ENCODE assay signal across 8 cellular contexts in the genomic region with DNA sequence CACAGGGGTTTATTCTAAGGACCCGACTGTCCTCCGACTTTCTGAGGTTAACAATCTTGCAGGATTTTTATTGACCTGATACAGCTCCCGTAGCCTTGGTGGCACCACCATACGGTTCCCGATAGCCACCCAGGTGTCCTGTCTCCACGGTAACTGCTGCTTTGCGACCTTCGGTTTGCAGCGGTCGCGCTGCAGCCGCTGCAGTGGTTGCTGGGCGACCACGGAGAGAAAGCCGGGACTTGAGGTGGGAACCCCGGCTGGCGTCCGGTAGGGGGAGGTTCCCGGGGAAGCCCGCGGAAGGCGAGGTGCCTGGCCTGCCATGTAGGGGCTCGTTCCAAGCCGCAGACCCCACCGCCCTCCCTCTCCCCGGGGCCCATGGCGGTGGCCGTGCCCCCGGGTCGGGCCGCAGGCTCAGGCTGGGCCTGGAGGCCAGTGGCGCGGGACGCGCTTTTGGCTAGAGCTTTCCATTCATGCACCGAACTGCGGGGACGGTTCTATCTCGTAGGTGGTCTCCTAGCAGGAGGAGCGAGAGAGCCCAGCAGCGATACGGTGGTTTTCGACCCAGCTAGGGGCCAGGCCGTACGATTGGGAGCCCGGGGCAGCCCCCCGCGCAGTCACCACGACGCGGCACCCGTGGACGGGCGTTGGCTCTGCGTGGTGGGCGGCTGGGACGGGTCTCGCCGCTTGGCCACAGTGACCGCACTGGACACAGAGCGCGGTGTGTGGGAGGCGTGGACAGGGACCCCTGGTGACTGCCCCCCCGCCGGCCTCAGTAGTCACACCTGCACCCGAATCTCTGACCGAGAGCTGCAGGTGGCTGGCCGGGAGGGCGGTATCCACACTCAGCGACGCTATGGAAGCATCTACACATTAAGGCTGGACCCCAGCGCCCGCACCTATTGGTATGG. TPM values are rescaled to one million over a fixed set of nuclear protein-coding genes. Genes with fewer than 3 reads are reported as not detected.
DNase-seq lines count a peak whose midpoint lies in the region; ATAC-seq and TF ChIP-seq lines count a peak whose summit lies in the region.

A gene with protein sequence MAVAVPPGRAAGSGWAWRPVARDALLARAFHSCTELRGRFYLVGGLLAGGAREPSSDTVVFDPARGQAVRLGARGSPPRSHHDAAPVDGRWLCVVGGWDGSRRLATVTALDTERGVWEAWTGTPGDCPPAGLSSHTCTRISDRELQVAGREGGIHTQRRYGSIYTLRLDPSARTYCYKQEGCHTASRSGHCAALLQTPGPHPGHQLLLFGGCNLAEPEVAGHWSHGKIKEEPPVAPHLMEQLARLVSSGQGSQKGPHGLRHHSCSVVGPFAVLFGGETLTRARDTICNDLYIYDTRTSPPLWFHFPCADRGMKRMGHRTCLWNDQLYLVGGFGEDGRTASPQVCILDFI (plus strand): TSS at position 201 of the 908 bp plus-strand sequence. CDS start 175 bp downstream, at position 376.

- intact Hi-C loops in A673 (cut with micrococcal nuclease; ENCODE audit: unreplicated experiment), result loop anchor here (10.0 kb wide), 1 partner anchor 374 kb away; no protein-coding TSS in a partner anchor
- intact Hi-C loops in esophagus muscularis mucosa (cut with DNase I), result loop anchor here (5.0 kb wide), 3 partner anchors 51 to 371 kb away; partner anchors contain the start of gene USF1

- POLR2A ChIA-PET in A673 (lab: Charles Lee; ENCODE audit: low non-redundant PET), result interaction anchor here (0.6 kb wide), 2 partner anchors 53 to 94 kb away, joined by 4 to 6 read pairs; partner anchors contain the start of gene USF1

- H3K9me3 Mint-ChIP-seq in activated T-cell treated with anti-CD3 and anti-CD28 coated beads, Interleukin-2, amount 50 U/mL, for 72 hours, result no peaks in the 10 kb centered on the region
- H3K9me3 Mint-ChIP-seq in stimulated activated memory B cell treated with anti-CD40 and anti-IgM and Interleukin-4, amounts not matched to agents 10 μg/mL and 1 μg/mL and 100 μg/mL, for 72 hours, result no peaks in the 10 kb centered on the region

- no peak for TF ChIP-seq CTCF in A673 (conservative IDR thresholded peaks at IDR 0.05; ENCODE audit: low read depth, low read length)
- TF ChIP-seq CTCF in esophagus muscularis mucosa (IDR thresholded peaks at IDR 0.05), result peak in 1 of 3 experiments; percentile 19

- no TSS peak for BruUV-seq in A673 (replicated peaks; lab: Mats Ljungman, UMichigan)

- CTCF ChIA-PET in A673 (lab: Charles Lee), result interaction anchor here (0.6 to 1.7 kb wide), 13 partner anchors 14 to 127 kb away, joined by 3 to 17 read pairs (median 3); partner anchors contain the start of genes TOMM40L and USF1

- H3K36me3 Mint-ChIP-seq in activated T-cell treated with anti-CD3 and anti-CD28 coated beads, Interleukin-2, amount 50 U/mL, for 72 hours (ENCODE audit: insufficient read depth in 2 of 2), result peaks cover 5 to 7% of the 10 kb centered on the region in 2 donors
- H3K36me3 Mint-ChIP-seq in stimulated activated memory B cell treated with anti-CD40 and anti-IgM and Interleukin-4, amounts not matched to agents 10 μg/mL and 1 μg/mL and 100 μg/mL, for 72 hours, result peaks cover 7% of the 10 kb centered on the region

- H3K4me3 Mint-ChIP-seq in activated T-cell treated with anti-CD3 and anti-CD28 coated beads, Interleukin-2, amount 50 U/mL, for 72 hours, result peak within 1 kb of the TSS; percentile 90 to 91
- peak within 1 kb of the TSS; percentile 89 for H3K4me3 Mint-ChIP-seq in stimulated activated memory B cell treated with anti-CD40 and anti-IgM and Interleukin-4, amounts not matched to agents 10 μg/mL and 1 μg/mL and 100 μg/mL, for 72 hours

- 23% methylated on average over 4 of the region's 73 CpGs for WGBS in esophagus muscularis mucosa

- H3K9me3 ChIP-seq in A673 (ENCODE audit: low read depth, low read length, poor library complexity, severe bottlenecking) (no peaks in the 10 kb centered on the region), esophagus muscularis mucosa (no peaks in the 10 kb centered on the region), muscle layer of colon (ENCODE audit: low read length) (no peaks in the 10 kb centered on the region)

- peak within 1 kb of the TSS; percentile 66 for H3K4me3 ChIP-seq in A673 (ENCODE audit: low read depth, low read length, poor library complexity, severe bottlenecking)
- peak within 1 kb of the TSS; percentile 68 to 79 (median 78) for H3K4me3 ChIP-seq in esophagus muscularis mucosa
- peak within 1 kb of the TSS; percentile 58 to 91 for H3K4me3 ChIP-seq in muscle layer of colon (ENCODE audit: low read depth in 1 of 2, low read length in 2 of 2)

- TF ChIP-seq EP300 in esophagus muscularis mucosa (IDR thresholded peaks at IDR 0.05), result no peak

- H3K9ac ChIP-seq in muscle layer of colon (ENCODE audit: low read length), result peak within 1 kb of the TSS; percentile 27

- peaks cover 40% of the 10 kb centered on the region for H3K4me1 Mint-ChIP-seq in activated T-cell treated with anti-CD3 and anti-CD28 coated beads, Interleukin-2, amount 50 U/mL, for 72 hours (ENCODE audit: low read depth)
- H3K4me1 Mint-ChIP-seq in stimulated activated memory B cell treated with anti-CD40 and anti-IgM and Interleukin-4, amounts not matched to agents 10 μg/mL and 1 μg/mL and 100 μg/mL, for 72 hours, result peaks cover 45% of the 10 kb centered on the region

- H3K27me3 ChIP-seq in A673 (replicated peaks; ENCODE audit: insufficient read depth, low read depth, low read length, poor library complexity), result peaks cover 3% of the 10 kb centered on the region
- peaks cover 0 to 3% (median 0%) of the 10 kb centered on the region in 4 donors for H3K27me3 ChIP-seq in esophagus muscularis mucosa
- H3K27me3 ChIP-seq in muscle layer of colon (ENCODE audit: control insufficient read depth in 1 of 2, insufficient read depth in 2 of 2, low read length in 2 of 2), result no peaks in the 10 kb centered on the region

- H3K36me3 ChIP-seq in A673 (ENCODE audit: insufficient read depth, low read length, poor library complexity, severe bottlenecking) (peaks cover 22% of the 10 kb centered on the region), esophagus muscularis mucosa (peaks cover 11 to 34% (median 22%) of the 10 kb centered on the region in 4 donors), muscle layer of colon (ENCODE audit: insufficient read depth, low read length) (peaks cover 19% of the 10 kb centered on the region)

- H3K4me1 ChIP-seq in A673 (ENCODE audit: insufficient read depth, low read length, poor library complexity, severe bottlenecking), result no peaks in the 10 kb centered on the region
- H3K4me1 ChIP-seq in esophagus muscularis mucosa, result peaks cover 18 to 29% (median 24%) of the 10 kb centered on the region in 4 donors
- H3K4me1 ChIP-seq in muscle layer of colon (ENCODE audit: insufficient read depth, low read length), result peaks cover 7% of the 10 kb centered on the region

- peak within 1 kb of the TSS; percentile 97 for H3K27ac Mint-ChIP-seq in activated T-cell treated with anti-CD3 and anti-CD28 coated beads, Interleukin-2, amount 50 U/mL, for 72 hours
- H3K27ac Mint-ChIP-seq in stimulated activated memory B cell treated with anti-CD40 and anti-IgM and Interleukin-4, amounts not matched to agents 10 μg/mL and 1 μg/mL and 100 μg/mL, for 72 hours, result peak within 1 kb of the TSS; percentile 85

- peak within 1 kb of the TSS; percentile 12 for H3K27ac ChIP-seq in A673 (ENCODE audit: low read depth, low read length, poor library complexity, severe bottlenecking)
- H3K27ac ChIP-seq in esophagus muscularis mucosa (replicated peaks in 1 of 4), result peak within 1 kb of the TSS; percentile 71 to 81 (median 78)
- peak within 1 kb of the TSS; percentile 61 for H3K27ac ChIP-seq in muscle layer of colon (ENCODE audit: low read depth, low read length)

- no peak for TF ChIP-seq POLR2A in esophagus muscularis mucosa (IDR thresholded peaks at IDR 0.05; ENCODE audit: low read depth)

- ATAC-seq in GM18868 (IDR thresholded peaks at IDR 0.05; ENCODE audit: unreplicated experiment) (peak; percentile 75), HG03095 (IDR thresholded peaks at IDR 0.05; ENCODE audit: unreplicated experiment) (peak; percentile 53)
- peak; percentile 86 to 87 for ATAC-seq in activated T-cell treated with anti-CD3 and anti-CD28 coated beads, Interleukin-2, amount 50 U/mL, for 72 hours (replicated peaks in 1 of 2)
- ATAC-seq in stimulated activated memory B cell treated with anti-CD40 and anti-IgM and Interleukin-4, amounts not matched to agents 10 μg/mL and 1 μg/mL and 100 μg/mL, for 72 hours, result peak; percentile 91

- peak; percentile 88 for DNase-seq in A673 (ENCODE audit: low spot score)
- peak; percentile 96 to 99 for DNase-seq in NCI-H526 (lab: John Stamatoyannopoulos, UW)
- peak; percentile 85 to 87 for DNase-seq in activated T-cell treated with anti-CD3 and anti-CD28 coated beads, Interleukin-2, amount 50 U/mL, for 72 hours
- DNase-seq in esophagus muscularis mucosa (ENCODE audit: extremely low spot score), result no peak

- no peaks in the 10 kb centered on the region for H3K27me3 Mint-ChIP-seq in activated T-cell treated with anti-CD3 and anti-CD28 coated beads, Interleukin-2, amount 50 U/mL, for 72 hours (ENCODE audit: low read depth)
- H3K27me3 Mint-ChIP-seq in stimulated activated memory B cell treated with anti-CD40 and anti-IgM and Interleukin-4, amounts not matched to agents 10 μg/mL and 1 μg/mL and 100 μg/mL, for 72 hours, result no peaks in the 10 kb centered on the region

RNA-seq across cellular contexts. Expression of the gene that starts here (rescaled TPM):
- total RNA-seq in A673 (2021) (1.7 and 4.8 TPM in 2 replicates), esophagus muscularis mucosa (1 to 10 TPM; 5.1 to 8.3 (median 7.6) TPM)
- total RNA-seq in activated T-cell treated with anti-CD3 and anti-CD28 coated beads, Interleukin-2, amount 50 U/mL, for 72 hours, result 1 to 10 TPM; 5.7 to 7.1 TPM

Comparison
In these comparisons a context has a peak if more than half of its experiments do, and no peak if none do; other contexts are left out.
1. H3K27ac ChIP-seq: peak in every context shown above with its lines; median percentile 78 in esophagus muscularis mucosa; 61 in muscle layer of colon; 12 in A673.